In genomic region chr3:8769088-8769822, GRCh38 we compare ENCODE assay signal across 8 cellular contexts. TPM values are rescaled to one million over a fixed set of nuclear protein-coding genes. Genes with fewer than 3 reads are reported as not detected.
DNase-seq lines count a peak whose midpoint lies in the region; ATAC-seq and TF ChIP-seq lines count a peak whose summit lies in the region.

Gene OXTR (minus strand): TSS chr3:8769613. CDS start chr3:8768187, 1,426 bp downstream.

- H3K4me1 ChIP-seq in heart right ventricle = peaks cover 0 to 23% (median 18%) of the 10 kb centered on the region in 9 donors

- no peak within 1 kb of the TSS for H3K27ac Mint-ChIP-seq in activated naive CD8-positive, alpha-beta T cell
- no peak within 1 kb of the TSS for H3K27ac Mint-ChIP-seq in progenitor cell of endocrine pancreas

- intact Hi-C loops in heart right ventricle (cut with DNase I) = loop anchor here in 7 of 10 donors (2.0 to 10.0 kb wide), 3 partner anchors 104 to 107 kb away; no protein-coding TSS in a partner anchor

- TF ChIP-seq CTCF in heart right ventricle (IDR thresholded peaks at IDR 0.05) (peak; percentile 93 to 100 (median 99)), progenitor cell of endocrine pancreas (IDR thresholded peaks at IDR 0.05; ENCODE audit: unreplicated experiment) (peak; percentile 99)

- DNase-seq in DMS153 treated with DMSO at 0.1 percent for 48 hours (lab: John Stamatoyannopoulos, UW; ENCODE audit: unreplicated experiment) (peak; percentile 3), RPMI8226 (peak; percentile 76), heart right ventricle (peak; percentile 50 to 56), progenitor cell of endocrine pancreas (ENCODE audit: low spot score, unreplicated experiment) (peak; percentile 75), NCI-H446 treated with DMSO at 0.1 percent for 48 hours (lab: John Stamatoyannopoulos, UW) (no peak)

- no peak within 1 kb of the TSS for H3K27ac ChIP-seq in heart right ventricle

- H3K27me3 ChIP-seq in heart right ventricle = peaks cover 3 to 62% (median 43%) of the 10 kb centered on the region in 7 donors

- H3K27me3 Mint-ChIP-seq in activated naive CD8-positive, alpha-beta T cell = peaks cover 25% of the 10 kb centered on the region
- H3K27me3 Mint-ChIP-seq in progenitor cell of endocrine pancreas = peaks cover 66% of the 10 kb centered on the region

- peak within 1 kb of the TSS in 9 of 10 donors; percentile 18 to 54 (median 46) for H3K4me3 ChIP-seq in heart right ventricle

- no peaks in the 10 kb centered on the region for H3K9me3 ChIP-seq in heart right ventricle

- peaks cover 13% of the 10 kb centered on the region for H3K4me1 Mint-ChIP-seq in activated naive CD8-positive, alpha-beta T cell (ENCODE audit: low read depth)
- peaks cover 11% of the 10 kb centered on the region for H3K4me1 Mint-ChIP-seq in progenitor cell of endocrine pancreas (ENCODE audit: low read depth)

- no peaks in the 10 kb centered on the region for H3K36me3 Mint-ChIP-seq in activated naive CD8-positive, alpha-beta T cell
- no peaks in the 10 kb centered on the region for H3K36me3 Mint-ChIP-seq in progenitor cell of endocrine pancreas (ENCODE audit: insufficient read depth)

- H3K9me3 Mint-ChIP-seq in activated naive CD8-positive, alpha-beta T cell (ENCODE audit: low read depth) = no peaks in the 10 kb centered on the region
- H3K9me3 Mint-ChIP-seq in progenitor cell of endocrine pancreas (ENCODE audit: low read depth) = no peaks in the 10 kb centered on the region

- WGBS in heart right ventricle, 2 donors = 5 to 6% methylated on average over 53 of the region's 53 CpGs

- peak within 1 kb of the TSS; percentile 58 for H3K4me3 Mint-ChIP-seq in activated naive CD8-positive, alpha-beta T cell
- peak within 1 kb of the TSS; percentile 60 for H3K4me3 Mint-ChIP-seq in progenitor cell of endocrine pancreas (ENCODE audit: low read depth)

- peak; percentile 72 for ATAC-seq in GM19467 (IDR thresholded peaks at IDR 0.05; ENCODE audit: unreplicated experiment)
- ATAC-seq in HG03571 (IDR thresholded peaks at IDR 0.05; ENCODE audit: unreplicated experiment) = peak; percentile 78
- ATAC-seq in heart right ventricle = peak; percentile 89 to 98 (median 94)

- no peaks in the 10 kb centered on the region for H3K36me3 ChIP-seq in heart right ventricle

RNA-seq across cellular contexts. Expression of gene OXTR, which starts in this region (rescaled TPM):
- total RNA-seq in heart right ventricle (under 1 TPM in 8 of 10 donors, not detected in 2; 0.12 to 0.49 (median 0.21) TPM), progenitor cell of endocrine pancreas (3.0 and 3.1 TPM in 2 replicates)
- polyA plus RNA-seq in heart right ventricle = under 1 TPM; 0.17 to 0.37 TPM

Comparison
In these comparisons a context has a peak if more than half of its experiments do, and no peak if none do; other contexts are left out.
1. Peak in DNase-seq, ATAC-seq and H3K4me3 ChIP-seq in heart right ventricle; RNA of the gene not detected or under 1 TPM.